In the genomic region with DNA sequence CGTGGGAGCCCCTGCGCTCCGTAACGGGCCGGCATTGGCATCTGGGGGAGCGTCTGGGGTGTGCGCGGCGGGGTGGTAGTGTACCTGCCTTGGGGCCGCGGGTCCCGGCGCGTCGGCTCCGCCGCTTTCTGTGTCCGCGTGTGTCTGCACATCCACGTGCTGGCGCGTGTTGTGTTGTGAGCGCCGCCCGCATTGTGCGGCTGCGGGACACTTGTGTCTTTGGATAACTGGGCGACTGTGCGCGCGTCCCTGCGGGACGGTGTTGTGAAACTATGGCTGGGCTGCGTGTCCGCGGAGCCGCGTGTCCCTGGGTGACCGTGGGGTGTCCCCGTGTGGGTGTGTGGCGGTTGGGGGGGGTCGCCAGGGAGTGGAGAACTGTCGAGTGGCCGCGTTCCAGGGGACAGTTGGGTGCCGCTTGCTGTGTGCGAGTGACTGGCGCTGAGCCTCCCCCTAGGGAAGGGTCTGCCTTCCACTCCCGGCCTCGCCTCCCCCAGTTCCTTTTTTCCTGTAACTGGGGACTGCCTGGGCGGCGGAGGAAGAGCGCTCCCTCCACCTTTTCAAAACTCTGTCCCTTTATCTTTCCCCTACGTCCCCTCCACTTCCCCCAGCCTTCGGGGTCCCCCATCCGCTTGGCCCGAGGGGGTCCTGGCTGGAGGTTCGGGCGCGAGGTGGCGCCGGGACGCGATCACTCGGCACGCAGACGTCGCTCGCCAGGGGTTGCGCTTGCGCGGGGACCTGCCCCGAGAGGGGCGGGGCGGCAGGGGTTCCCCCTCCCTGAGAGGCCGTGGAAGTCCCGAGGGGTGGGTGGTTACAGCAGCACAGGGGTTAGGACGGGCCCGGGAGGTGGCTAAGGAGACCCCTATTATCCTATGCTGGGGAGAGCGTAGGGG, we compare ENCODE assay signal across 8 cellular contexts. TPM values are rescaled to one million over a fixed set of nuclear protein-coding genes. Genes with fewer than 3 reads are reported as not detected.
DNase-seq lines count a peak whose midpoint lies in the region; ATAC-seq and TF ChIP-seq lines count a peak whose summit lies in the region.

No MANE protein-coding gene starts in this region.

- peaks cover 24% of the 10 kb centered on the region for H3K4me1 ChIP-seq in adipocyte (ENCODE audit: control insufficient read depth, insufficient read depth, low read length)
- H3K4me1 ChIP-seq in right cardiac atrium (ENCODE audit: control insufficient read depth, insufficient read depth, low read length): peaks cover 8% of the 10 kb centered on the region
- peaks cover 27 to 28% of the 10 kb centered on the region in 2 donors for H3K4me1 ChIP-seq in gastrocnemius medialis

- H3K4me3 ChIP-seq in AG04449 (ENCODE audit: low read depth, low read length): peak overlapping the region; percentile 68
- peak overlapping the region; percentile 86 for H3K4me3 ChIP-seq in adipocyte (ENCODE audit: low read length)
- peak overlapping the region; percentile 99 for H3K4me3 ChIP-seq in right cardiac atrium (ENCODE audit: low read length)
- peak overlapping the region; percentile 71 to 90 (median 84) for H3K4me3 ChIP-seq in gastrocnemius medialis

- H3K9ac ChIP-seq in adipocyte (ENCODE audit: low read length): peak overlapping the region; percentile 92

- POLR2A ChIA-PET in AG04449 (lab: Yijun Ruan, JAX): no interaction called here

- WGBS in right cardiac atrium: under 1% methylated on average over 80 of the region's 80 CpGs

- H3K36me3 ChIP-seq in adipocyte (ENCODE audit: control insufficient read depth, insufficient read depth, low read length, severe bottlenecking) (no peaks in the 10 kb centered on the region), gastrocnemius medialis (no peaks in the 10 kb centered on the region)

- peak; percentile 84 to 90 for TF ChIP-seq POLR2A in gastrocnemius medialis (IDR thresholded peaks at IDR 0.05)

- DNase-seq in AG04449 (ENCODE audit: low read depth, low spot score) (no peak), GM19240 (ENCODE audit: insufficient read length, low spot score) (peak; percentile 72), SKM-1 (lab: John Stamatoyannopoulos, UW; ENCODE audit: unreplicated experiment) (peak; percentile 22), adipocyte (ENCODE audit: low read depth) (peak; percentile 76), right cardiac atrium (peak; percentile 75 to 94 (median 94)), gastrocnemius medialis (peak; percentile 75 to 86), COLO829 (ENCODE audit: low spot score) (no peak)

- TF ChIP-seq CTCF in AG04449 (IDR thresholded peaks at IDR 0.05; ENCODE audit: insufficient read depth, low read length, missing control alignments): no peak
- peak in 3 of 5 experiments; percentile 27 to 40 (median 36) for TF ChIP-seq CTCF in gastrocnemius medialis (IDR thresholded peaks at IDR 0.05 in 4 of 5, conservative IDR thresholded peaks at IDR 0.05 in 1 of 5)

- ATAC-seq in right cardiac atrium (peak; percentile 63 to 70), gastrocnemius medialis (peak; percentile 50 to 52), HG03095 (IDR thresholded peaks at IDR 0.05; ENCODE audit: unreplicated experiment) (no peak)

- H3K27ac ChIP-seq in right cardiac atrium (ENCODE audit: low read length): peak overlapping the region; percentile 88
- H3K27ac ChIP-seq in gastrocnemius medialis: peak overlapping the region; percentile 92 to 99 (median 98)

- intact Hi-C loops in right cardiac atrium (cut with DNase I) (loop anchor here in 3 of 4 donors (5.0 to 10.0 kb wide), 3 partner anchors 42 to 64 kb away; no protein-coding TSS in a partner anchor), gastrocnemius medialis (cut with DNase I; ENCODE audit: low total_unique reads) (loop anchor here (5.0 kb wide), 1 partner anchor 92 kb away; no protein-coding TSS in a partner anchor)

- H3K27me3 ChIP-seq in adipocyte (replicated peaks; ENCODE audit: control insufficient read depth, insufficient read depth, low read length) (no peaks in the 10 kb centered on the region), right cardiac atrium (ENCODE audit: control insufficient read depth, insufficient read depth) (no peaks in the 10 kb centered on the region), gastrocnemius medialis (no peaks in the 10 kb centered on the region)

- H3K9me3 ChIP-seq in adipocyte (ENCODE audit: control insufficient read depth, low read length): no peaks in the 10 kb centered on the region
- no peaks in the 10 kb centered on the region for H3K9me3 ChIP-seq in right cardiac atrium (ENCODE audit: control insufficient read depth, low read length)
- H3K9me3 ChIP-seq in gastrocnemius medialis: no peaks in the 10 kb centered on the region

- in situ Hi-C loops in gastrocnemius medialis (cut with MboI; ENCODE audit: low sequenced_read_pairs in 4 of 4): no loop called here

- CTCF ChIA-PET in AG04449 (lab: Yijun Ruan, JAX): interaction anchor here (0.9 kb wide), 1 partner anchor 17 kb away, joined by 3 read pairs; no protein-coding TSS in a partner anchor

RNA-seq across cellular contexts. Expression of a gene that starts 5.6 kb away (rescaled TPM):
- total RNA-seq in right cardiac atrium: 100 to 1,000 TPM; 175 to 223 (median 188) TPM
- 186 TPM for polyA plus RNA-seq in right cardiac atrium
- 100 to 1,000 TPM in 3 of 4 donors, 10 to 100 TPM in 1; 90.2 to 403 (median 348) TPM for total RNA-seq in gastrocnemius medialis

Comparison
In these comparisons a context has a peak if more than half of its experiments do, and no peak if none do; other contexts are left out.
1. DNase-seq: peak in GM19240 (single experiment), SKM-1 (single experiment), adipocyte (single experiment), right cardiac atrium (3 of 3) and gastrocnemius medialis (2 of 2); none in AG04449 (single experiment) and COLO829 (single experiment).
2. Peak in every context shown above with its lines, with median percentiles within 50 percentile points of each other: H3K4me3 ChIP-seq.